Comparison of ENCODE assay signal across 1 cellular context in the genomic region with DNA sequence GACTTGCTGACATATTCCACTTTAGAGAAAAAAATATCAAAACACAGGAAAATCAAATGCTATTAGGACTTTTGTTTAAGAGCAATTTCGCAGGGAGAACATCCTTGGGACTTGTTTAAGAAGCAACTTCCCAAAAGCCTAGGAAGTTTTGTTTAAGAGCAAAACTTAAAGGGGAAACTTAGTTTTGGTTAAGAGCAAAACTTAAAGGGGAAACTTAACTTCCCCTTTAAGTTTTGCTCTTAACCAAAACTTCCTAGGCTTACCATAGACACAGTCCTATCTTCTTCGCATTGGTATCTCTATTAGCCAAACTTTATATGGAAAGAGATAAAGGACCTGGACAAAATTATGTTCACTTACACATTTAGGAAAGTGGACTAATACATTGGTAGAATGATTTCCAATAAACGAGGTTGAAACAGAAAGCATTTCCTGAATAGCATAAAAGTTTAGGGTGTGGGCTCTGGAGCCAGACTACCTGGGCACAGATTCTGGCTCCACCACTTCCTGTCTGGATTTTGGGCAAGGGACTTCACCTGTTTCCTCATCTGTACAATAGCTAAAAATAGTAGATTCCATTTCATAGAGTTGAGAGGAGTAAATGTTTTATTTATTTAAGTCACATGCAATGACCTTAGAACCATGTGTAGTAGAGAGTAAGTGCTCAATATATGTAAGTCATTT.
TF ChIP-seq lines count a peak whose summit lies in the region.

No MANE protein-coding gene starts in this region.

TF ChIP-seq in GM12878, 131 proteins besides CTCF, POLR2A, EP300 and RAD21:
- peak; percentile 20; the same call in 1 of the 2 replicates for TF ChIP-seq RUNX3 (IDR thresholded peaks at IDR 0.05; ENCODE audit: low read length)
- TF ChIP-seq IKZF2 (IDR thresholded peaks at IDR 0.05) = peak; percentile 22 to 48; a peak in 2 of 4 replicates
- TF ChIP-seq EED (IDR thresholded peaks at IDR 0.05; ENCODE audit: low read depth) = 0 out of 2 replicates have a peak, but pooled peaks have one; percentile 25
- no peak for TF ChIP-seq NR2F1 (conservative IDR thresholded peaks at IDR 0.05)
- no peak for TF ChIP-seq MXI1 (IDR thresholded peaks at IDR 0.05; ENCODE audit: low read depth, low read length)
- TF ChIP-seq IKZF1 (conservative IDR thresholded peaks at IDR 0.05) = peak; percentile 50; the same call in 1 of the 2 replicates
